ENCODE assay signal across 8 cellular contexts in genomic region chr12:26853303-26854027, GRCh38. TPM values are rescaled to one million over a fixed set of nuclear protein-coding genes. Genes with fewer than 3 reads are reported as not detected.
A peak's percentile ranks its signal among the peaks of the same experiment; 100 is the strongest.
DNase-seq lines count a peak whose midpoint lies in the region; ATAC-seq and TF ChIP-seq lines count a peak whose summit lies in the region.

No MANE protein-coding gene starts in this region.

- CTCF ChIA-PET in Caco-2 (lab: Charles Lee): interaction anchor here (1.4 kb wide), 1 partner anchor 32 kb away, joined by 3 read pairs; no protein-coding TSS in a partner anchor
- CTCF ChIA-PET in activated naive CD4-positive, alpha-beta T cell treated with anti-CD3 and anti-CD28 coated beads for 36 hours (lab: Charles Lee): interaction anchor here (0.7 to 2.7 kb wide), 7 partner anchors 10 to 157 kb away, joined by 3 to 19 read pairs (median 4); partner anchors contain the start of gene ITPR2

- TF ChIP-seq CTCF in Caco-2 (IDR thresholded peaks at IDR 0.05; ENCODE audit: insufficient read depth in 1 of 2, low read depth in 1 of 2, low read length in 1 of 2, severe bottlenecking in 1 of 2, unreplicated experiment in 1 of 2): peak; percentile 96 to 97
- TF ChIP-seq CTCF in LNCaP clone FGC (IDR thresholded peaks at IDR 0.05; ENCODE audit: control insufficient read depth, extremely low read depth, insufficient read depth): peak; percentile 90

- intact Hi-C loops in Caco-2 (cut with micrococcal nuclease; ENCODE audit: unreplicated experiment) (loop anchor here (1.0 to 10.0 kb wide), 7 partner anchors 17 to 452 kb away; partner anchors contain the start of genes STK38L and TM7SF3), posterior cingulate gyrus (cut with DNase I) (loop anchor here (1.0 to 2.0 kb wide), 3 partner anchors 31 to 453 kb away; partner anchors contain the start of gene TM7SF3)
- intact Hi-C loops in activated naive CD4-positive, alpha-beta T cell treated with anti-CD3 and anti-CD28 coated beads for 36 hours (cut with micrococcal nuclease): loop anchor here (1.0 to 5.0 kb wide), 8 partner anchors 14 to 849 kb away; partner anchors contain the start of genes INTS13 and TM7SF3

- POLR2A ChIA-PET in Caco-2 (lab: Charles Lee): interaction anchor here (1.4 kb wide), 1 partner anchor 160 kb away, joined by 3 read pairs; no protein-coding TSS in a partner anchor

- no peaks in the 10 kb centered on the region for H3K9me3 ChIP-seq in Caco-2

- H3K27me3 Mint-ChIP-seq in Caco-2 (ENCODE audit: insufficient read depth, unreplicated experiment): no peaks in the 10 kb centered on the region
- H3K27me3 Mint-ChIP-seq in activated naive CD4-positive, alpha-beta T cell treated with anti-CD3 and anti-CD28 coated beads for 36 hours (ENCODE audit: low read depth): peaks cover 3% of the 10 kb centered on the region

- in situ Hi-C loops in SK-MEL-5 (cut with HindIII; ENCODE audit: low pct_unique_long_range_greater_than_20kb, low sequenced_read_pairs): no loop called here

- no peaks in the 10 kb centered on the region for H3K27me3 ChIP-seq in Caco-2 (replicated peaks; ENCODE audit: control insufficient read depth, insufficient read depth, low read length)

- DNase-seq in Caco-2 (peak; percentile 66 to 79), LNCaP clone FGC (ENCODE audit: low read depth) (no peak), SK-MEL-5 (ENCODE audit: low read depth, low spot score) (peak; percentile 73), globus pallidus (ENCODE audit: low spot score) (peak; percentile 68), posterior cingulate gyrus (peak; percentile 40 to 96 (median 68)), ureter (ENCODE audit: low spot score) (peak; percentile 62)
- DNase-seq in activated naive CD4-positive, alpha-beta T cell treated with anti-CD3 and anti-CD28 coated beads for 36 hours: peak; percentile 86

- H3K4me1 Mint-ChIP-seq in Caco-2 (ENCODE audit: low read depth, unreplicated experiment): no peaks in the 10 kb centered on the region
- H3K4me1 Mint-ChIP-seq in activated naive CD4-positive, alpha-beta T cell treated with anti-CD3 and anti-CD28 coated beads for 36 hours (ENCODE audit: low read depth): no peaks in the 10 kb centered on the region

- H3K27ac Mint-ChIP-seq in Caco-2 (ENCODE audit: unreplicated experiment): no peak overlapping the region
- no peak overlapping the region for H3K27ac Mint-ChIP-seq in activated naive CD4-positive, alpha-beta T cell treated with anti-CD3 and anti-CD28 coated beads for 36 hours

- BruUV-seq in Caco-2 (replicated peaks; lab: Mats Ljungman, UMichigan): no TSS peak

- no peaks in the 10 kb centered on the region for H3K36me3 Mint-ChIP-seq in Caco-2 (ENCODE audit: insufficient read depth, unreplicated experiment)
- H3K36me3 Mint-ChIP-seq in activated naive CD4-positive, alpha-beta T cell treated with anti-CD3 and anti-CD28 coated beads for 36 hours (ENCODE audit: low read depth): no peaks in the 10 kb centered on the region

- no peaks in the 10 kb centered on the region for H3K9me3 Mint-ChIP-seq in Caco-2 (ENCODE audit: unreplicated experiment)
- H3K9me3 Mint-ChIP-seq in activated naive CD4-positive, alpha-beta T cell treated with anti-CD3 and anti-CD28 coated beads for 36 hours: no peaks in the 10 kb centered on the region

- H3K36me3 ChIP-seq in Caco-2 (ENCODE audit: control insufficient read depth, insufficient read depth, low read length): no peaks in the 10 kb centered on the region

- H3K4me1 ChIP-seq in Caco-2: peaks cover 6% of the 10 kb centered on the region; the same call in 1 of the 2 replicates

- no peak overlapping the region for H3K4me3 ChIP-seq in Caco-2 (ENCODE audit: low read depth, low read length)
- H3K4me3 ChIP-seq in LNCaP clone FGC (ENCODE audit: low read depth, low read length): no peak overlapping the region

- H3K4me3 Mint-ChIP-seq in Caco-2 (ENCODE audit: unreplicated experiment): no peak overlapping the region
- no peak overlapping the region for H3K4me3 Mint-ChIP-seq in activated naive CD4-positive, alpha-beta T cell treated with anti-CD3 and anti-CD28 coated beads for 36 hours

- ATAC-seq in GM21423 (IDR thresholded peaks at IDR 0.05; ENCODE audit: unreplicated experiment): peak; percentile 83

RNA-seq across cellular contexts. Expression of gene ITPR2, which starts 20.5 kb away (rescaled TPM):
- total RNA-seq in Caco-2 (2022) (41.6 and 51.5 TPM in 2 replicates), ureter (35.2 TPM)
- 21.3 and 23.5 TPM in 2 replicates for total RNA-seq in SK-MEL-5 (2014; rRNA removed; shearing (Covaris generic))
- polyA plus RNA-seq in SK-MEL-5 (2015; cell fraction: cytosol; rRNA removed): 19.3 and 20.5 TPM in 2 replicates
- polyA plus RNA-seq in SK-MEL-5 (2015; cell fraction: nucleus; rRNA removed): 14.6 and 17.8 TPM in 2 replicates
- total RNA-seq in activated naive CD4-positive, alpha-beta T cell treated with anti-CD3 and anti-CD28 coated beads for 36 hours: 10 to 100 TPM; 24.4 to 24.5 TPM
